In genomic region chr3:65641041-65641440, GRCh38 we compare ENCODE assay signal across 1 cellular context.
TF ChIP-seq lines count a peak whose summit lies in the region.

No MANE protein-coding gene starts in this region.

TF ChIP-seq in GM23338, 12 proteins besides CTCF, POLR2A, EP300 and RAD21 (continued from another document):
- TF ChIP-seq ZNF462 (CRISPR knock-in tag; IDR thresholded peaks at IDR 0.05): no peak
- TF ChIP-seq ETS1 (IDR thresholded peaks at IDR 0.05): no peak
- TF ChIP-seq ZNF331 (CRISPR knock-in tag; IDR thresholded peaks at IDR 0.05; ENCODE audit: low read depth): no peak
